In the genomic region with DNA sequence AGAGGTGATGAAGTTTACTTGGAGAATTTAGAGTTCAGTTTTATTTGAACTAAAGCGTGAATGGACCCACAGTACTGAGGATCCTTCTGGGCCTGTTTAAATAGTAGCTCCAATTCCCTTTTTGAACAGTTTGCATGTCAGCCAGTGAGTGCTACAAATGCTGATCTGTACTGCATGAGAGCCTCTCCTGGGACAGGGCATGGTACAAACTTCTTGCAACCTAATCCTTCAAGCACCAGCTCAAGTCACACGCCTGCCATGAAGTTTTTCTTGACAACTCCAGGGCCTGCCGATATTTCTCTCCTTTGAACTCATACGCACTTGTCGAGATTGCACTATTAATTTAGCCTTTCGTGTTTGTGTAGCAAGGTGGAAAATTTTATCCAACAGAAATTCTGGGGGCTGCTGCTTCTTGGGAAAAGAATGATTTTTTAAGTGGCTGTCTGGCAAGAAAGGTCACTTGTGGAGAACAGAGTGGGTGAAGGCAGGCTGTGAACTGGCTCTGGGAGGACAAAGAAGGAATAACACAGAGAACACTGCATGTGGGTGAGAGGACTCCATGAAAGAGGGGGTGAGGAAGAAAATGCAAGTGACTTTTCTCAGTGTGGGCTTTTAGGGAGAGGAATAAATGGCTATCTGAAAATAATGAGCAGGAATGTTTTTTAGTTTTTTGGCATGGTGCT, we compare ENCODE assay signal across 30 cellular contexts.
DNase-seq lines count a peak whose midpoint lies in the region; ATAC-seq and TF ChIP-seq lines count a peak whose summit lies in the region.
"Had no signal": no experiment of that assay in that cellular context is flagged by ENCODE, and none has a peak within 500 bp of the region (broad histone marks: within the 10 kb centered on the region; RNA-seq: fewer than 3 reads in every experiment).

No MANE protein-coding gene starts in this region.

- H3K9me3 Mint-ChIP-seq in GM23338 (no peaks in the 10 kb centered on the region), osteocyte (ENCODE audit: unreplicated experiment) (no peaks in the 10 kb centered on the region)
- no peaks in the 10 kb centered on the region for H3K9me3 Mint-ChIP-seq in stimulated activated effector memory CD8-positive, alpha-beta T cell treated with anti-CD3 and anti-CD28 coated beads, Interleukin-12 subunit alpha, Interleukin-12 subunit beta, amount 100 ng/mL, for 72 hours
- H3K9me3 Mint-ChIP-seq: activated B cell treated with CpG ODN at 0.5 μM for 24 hours; activated naive CD8-positive, alpha-beta T cell treated with anti-CD3 and anti-CD28 coated beads, Interleukin-2, amount 10 ng/mL, durations not matched to agents 7 days and 5 days; activated T-cell treated with anti-CD3 and anti-CD28 coated beads, Interleukin-2, amount 50 U/mL, for 24 hours; IgD-negative memory B cell; stimulated activated naive B cell treated with anti-CD40 and anti-IgM and Interleukin-4, amounts not matched to agents 10 μg/mL and 1 μg/mL and 100 μg/mL, for 72 hours had no signal

- no peak for TF ChIP-seq POLR2A in GM18505 (IDR thresholded peaks at IDR 0.05; ENCODE audit: borderline replicate concordance, extremely low read depth, insufficient read depth, insufficient read length)

- H2BK15ac ChIP-seq in mesendoderm (replicated peaks; ENCODE audit: low read depth): no peak overlapping the region

- no peak for ATAC-seq in GM23338
- no peak for ATAC-seq in GM18505 (IDR thresholded peaks at IDR 0.05; ENCODE audit: unreplicated experiment)
- ATAC-seq in stimulated activated effector memory CD8-positive, alpha-beta T cell treated with anti-CD3 and anti-CD28 coated beads, Interleukin-12 subunit alpha, Interleukin-12 subunit beta, amount 100 ng/mL, for 72 hours: no peak
- no peak for ATAC-seq in HG03045 (IDR thresholded peaks at IDR 0.05; ENCODE audit: unreplicated experiment)
- ATAC-seq: stimulated activated naive B cell treated with anti-CD40 and anti-IgM and Interleukin-4, amounts not matched to agents 10 μg/mL and 1 μg/mL and 100 μg/mL, for 72 hours had no signal

- WGBS in mesendoderm (ENCODE audit: extremely low coverage, insufficient coverage, low lambda C conversion rate): no CpG with 5 or more reads among the region's 6 CpGs

- H3K27me3 ChIP-seq in GM23338 (ENCODE audit: insufficient read depth) (no peaks in the 10 kb centered on the region), cardiac muscle cell (no peaks in the 10 kb centered on the region), mesendoderm (ENCODE audit: insufficient read depth, low read length, poor library complexity) (no peaks in the 10 kb centered on the region)
- H3K27me3 ChIP-seq: colonic mucosa, neutrophil, Peyer's patch had no signal

- H3K9me2 ChIP-seq in GM23338 (ENCODE audit: insufficient read depth): no peaks in the 10 kb centered on the region

- H3K4me1 ChIP-seq in GM23338 (ENCODE audit: insufficient read depth) (peaks cover 4% of the 10 kb centered on the region; the same call in 1 of the 2 replicates), cardiac muscle cell (ENCODE audit: low read depth) (peaks cover 48% of the 10 kb centered on the region), mesendoderm (ENCODE audit: control insufficient read depth, low read depth, low read length) (no peaks in the 10 kb centered on the region)
- H3K4me1 ChIP-seq: colonic mucosa, Peyer's patch had no signal

- DNase-seq in GM23338 (ENCODE audit: low spot score): no peak
- peak in 1 of 2 donors; percentile 68 for DNase-seq in cardiac muscle cell (ENCODE audit: low read depth in 1 of 2, low spot score in 1 of 2)
- DNase-seq in mesendoderm: no peak
- no peak for DNase-seq in osteocyte (ENCODE audit: extremely low spot score, unreplicated experiment)
- no peak for DNase-seq in stimulated activated effector memory CD8-positive, alpha-beta T cell treated with anti-CD3 and anti-CD28 coated beads, Interleukin-12 subunit alpha, Interleukin-12 subunit beta, amount 100 ng/mL, for 72 hours (ENCODE audit: low spot score in 2 of 2)
- no peak for DNase-seq in HuH-7 (ENCODE audit: low spot score)
- DNase-seq: activated B cell treated with CpG ODN at 0.5 μM for 24 hours; activated gamma-delta T cell; activated naive CD8-positive, alpha-beta T cell treated with anti-CD3 and anti-CD28 coated beads, Interleukin-2, amount 10 ng/mL, durations not matched to agents 7 days and 5 days; activated T-cell treated with anti-CD3 and anti-CD28 coated beads, Interleukin-2, amount 50 U/mL, for 24 hours; aorta; colonic mucosa; effector CD8-positive, alpha-beta T cell; islet precursor cell; MV-4-11; NCI-H146; NCI-H2107; NCI-H82; Peyer's patch; SIG-M5; stimulated activated naive B cell treated with anti-CD40 and anti-IgM and Interleukin-4, amounts not matched to agents 10 μg/mL and 1 μg/mL and 100 μg/mL, for 72 hours; SW 1271; T1000 had no signal

- H3K56ac ChIP-seq in mesendoderm (ENCODE audit: low read length): no peak overlapping the region

- peak overlapping the region; percentile 14 for H4K8ac ChIP-seq in mesendoderm (ENCODE audit: low read depth, low read length)

- no peak overlapping the region for H3K4ac ChIP-seq in mesendoderm (ENCODE audit: low read depth, low read length)

- H3K27ac Mint-ChIP-seq in GM23338: no peak overlapping the region
- peak overlapping the region; percentile 43 for H3K27ac Mint-ChIP-seq in osteocyte (ENCODE audit: unreplicated experiment)
- H3K27ac Mint-ChIP-seq in stimulated activated effector memory CD8-positive, alpha-beta T cell treated with anti-CD3 and anti-CD28 coated beads, Interleukin-12 subunit alpha, Interleukin-12 subunit beta, amount 100 ng/mL, for 72 hours: no peak overlapping the region
- H3K27ac Mint-ChIP-seq: activated B cell treated with CpG ODN at 0.5 μM for 24 hours; activated naive CD8-positive, alpha-beta T cell treated with anti-CD3 and anti-CD28 coated beads, Interleukin-2, amount 10 ng/mL, durations not matched to agents 7 days and 5 days; activated T-cell treated with anti-CD3 and anti-CD28 coated beads, Interleukin-2, amount 50 U/mL, for 24 hours; IgD-negative memory B cell; progenitor cell of endocrine pancreas; stimulated activated naive B cell treated with anti-CD40 and anti-IgM and Interleukin-4, amounts not matched to agents 10 μg/mL and 1 μg/mL and 100 μg/mL, for 72 hours had no signal

- no peak overlapping the region for H2AK5ac ChIP-seq in mesendoderm (ENCODE audit: low read length)

- H3K27me3 Mint-ChIP-seq in GM23338 (ENCODE audit: insufficient read depth, low read depth, poor library complexity) (no peaks in the 10 kb centered on the region), osteocyte (ENCODE audit: unreplicated experiment) (no peaks in the 10 kb centered on the region)
- H3K27me3 Mint-ChIP-seq: activated B cell treated with CpG ODN at 0.5 μM for 24 hours, IgD-negative memory B cell, progenitor cell of endocrine pancreas had no signal

- no peaks in the 10 kb centered on the region for H3K79me1 ChIP-seq in mesendoderm (ENCODE audit: low read length)

- no peaks in the 10 kb centered on the region for H3K36me3 ChIP-seq in GM23338 (ENCODE audit: insufficient read depth)
- H3K36me3 ChIP-seq in cardiac muscle cell: no peaks in the 10 kb centered on the region
- no peaks in the 10 kb centered on the region for H3K36me3 ChIP-seq in mesendoderm (ENCODE audit: control insufficient read depth, insufficient read depth, low read length)
- H3K36me3 ChIP-seq: colonic mucosa, neutrophil, Peyer's patch had no signal

- H3K4me3 Mint-ChIP-seq in GM23338: no peak overlapping the region
- H3K4me3 Mint-ChIP-seq in osteocyte (ENCODE audit: unreplicated experiment): no peak overlapping the region
- no peak overlapping the region for H3K4me3 Mint-ChIP-seq in stimulated activated effector memory CD8-positive, alpha-beta T cell treated with anti-CD3 and anti-CD28 coated beads, Interleukin-12 subunit alpha, Interleukin-12 subunit beta, amount 100 ng/mL, for 72 hours
- H3K4me3 Mint-ChIP-seq: activated B cell treated with CpG ODN at 0.5 μM for 24 hours; activated naive CD8-positive, alpha-beta T cell treated with anti-CD3 and anti-CD28 coated beads, Interleukin-2, amount 10 ng/mL, durations not matched to agents 7 days and 5 days; activated T-cell treated with anti-CD3 and anti-CD28 coated beads, Interleukin-2, amount 50 U/mL, for 24 hours; IgD-negative memory B cell; stimulated activated naive B cell treated with anti-CD40 and anti-IgM and Interleukin-4, amounts not matched to agents 10 μg/mL and 1 μg/mL and 100 μg/mL, for 72 hours had no signal

- no peaks in the 10 kb centered on the region for H3F3A ChIP-seq in GM23338 (replicated peaks; ENCODE audit: low read depth)

- TF ChIP-seq CTCF in GM23338 (conservative IDR thresholded peaks at IDR 0.05; ENCODE audit: low read depth in 2 of 2): no peak
- TF ChIP-seq CTCF in cardiac muscle cell (IDR thresholded peaks at IDR 0.05; ENCODE audit: low read depth, low read length): no peak
- TF ChIP-seq CTCF in osteocyte (IDR thresholded peaks at IDR 0.05): no peak

- H3K9ac ChIP-seq in mesendoderm (ENCODE audit: low read length): no peak overlapping the region

- H4K20me1 ChIP-seq in GM23338 (replicated peaks; ENCODE audit: insufficient read depth): no peaks in the 10 kb centered on the region

- H2BK120ac ChIP-seq in mesendoderm (ENCODE audit: low read depth, low read length): no peak overlapping the region

- H3K4me1 Mint-ChIP-seq in GM23338: peaks cover 6% of the 10 kb centered on the region; the same call in 2 of the 3 replicates
- peaks cover 50% of the 10 kb centered on the region for H3K4me1 Mint-ChIP-seq in osteocyte (ENCODE audit: unreplicated experiment)
- no peaks in the 10 kb centered on the region for H3K4me1 Mint-ChIP-seq in stimulated activated effector memory CD8-positive, alpha-beta T cell treated with anti-CD3 and anti-CD28 coated beads, Interleukin-12 subunit alpha, Interleukin-12 subunit beta, amount 100 ng/mL, for 72 hours
- H3K4me1 Mint-ChIP-seq: activated B cell treated with CpG ODN at 0.5 μM for 24 hours; activated naive CD8-positive, alpha-beta T cell treated with anti-CD3 and anti-CD28 coated beads, Interleukin-2, amount 10 ng/mL, durations not matched to agents 7 days and 5 days; IgD-negative memory B cell; stimulated activated naive B cell treated with anti-CD40 and anti-IgM and Interleukin-4, amounts not matched to agents 10 μg/mL and 1 μg/mL and 100 μg/mL, for 72 hours had no signal

- no peak overlapping the region for H2BK5ac ChIP-seq in mesendoderm (ENCODE audit: low read length)

- no peak overlapping the region for H4K5ac ChIP-seq in mesendoderm (ENCODE audit: low read length)

- no peaks in the 10 kb centered on the region for H3K9me3 ChIP-seq in cardiac muscle cell (ENCODE audit: low read depth)
- H3K9me3 ChIP-seq: colonic mucosa, neutrophil, Peyer's patch had no signal

- H2AFZ ChIP-seq in GM23338: 0 out of 2 replicates have a peak overlapping the region, but pooled peaks have one; percentile 38

- no peak overlapping the region for H3K4me3 ChIP-seq in GM23338
- no peak overlapping the region for H3K4me3 ChIP-seq in cardiac muscle cell
- H3K4me3 ChIP-seq in mesendoderm (ENCODE audit: low read length): no peak overlapping the region
- H3K4me3 ChIP-seq: colonic mucosa, lung, Peyer's patch had no signal

- H3K79me2 ChIP-seq in GM23338 (replicated peaks; ENCODE audit: insufficient read depth) (no peaks in the 10 kb centered on the region), mesendoderm (ENCODE audit: control insufficient read depth, insufficient read depth, low read length) (no peaks in the 10 kb centered on the region)

- H3K36me3 Mint-ChIP-seq in GM23338 (ENCODE audit: low read depth): no peaks in the 10 kb centered on the region
- no peaks in the 10 kb centered on the region for H3K36me3 Mint-ChIP-seq in osteocyte (ENCODE audit: unreplicated experiment)
- H3K36me3 Mint-ChIP-seq in stimulated activated effector memory CD8-positive, alpha-beta T cell treated with anti-CD3 and anti-CD28 coated beads, Interleukin-12 subunit alpha, Interleukin-12 subunit beta, amount 100 ng/mL, for 72 hours: no peaks in the 10 kb centered on the region
- H3K36me3 Mint-ChIP-seq: activated naive CD8-positive, alpha-beta T cell treated with anti-CD3 and anti-CD28 coated beads, Interleukin-2, amount 10 ng/mL, durations not matched to agents 7 days and 5 days; IgD-negative memory B cell; stimulated activated naive B cell treated with anti-CD40 and anti-IgM and Interleukin-4, amounts not matched to agents 10 μg/mL and 1 μg/mL and 100 μg/mL, for 72 hours had no signal

- H3K27ac ChIP-seq in GM23338 (ENCODE audit: low read depth) (no peak overlapping the region), cardiac muscle cell (peak overlapping the region; percentile 86), mesendoderm (ENCODE audit: low read depth, low read length) (no peak overlapping the region)
- H3K27ac ChIP-seq: C4-2B, colonic mucosa, neutrophil, Peyer's patch had no signal

- H3K4me2 ChIP-seq in GM23338 (no peak overlapping the region), mesendoderm (ENCODE audit: low read length) (no peak overlapping the region)

- H3K18ac ChIP-seq in mesendoderm (ENCODE audit: low read length): no peak overlapping the region

- H3K23ac ChIP-seq in mesendoderm (ENCODE audit: low read length): no peak overlapping the region
